ENCODE assay signal across 27 cellular contexts in the genomic region with DNA sequence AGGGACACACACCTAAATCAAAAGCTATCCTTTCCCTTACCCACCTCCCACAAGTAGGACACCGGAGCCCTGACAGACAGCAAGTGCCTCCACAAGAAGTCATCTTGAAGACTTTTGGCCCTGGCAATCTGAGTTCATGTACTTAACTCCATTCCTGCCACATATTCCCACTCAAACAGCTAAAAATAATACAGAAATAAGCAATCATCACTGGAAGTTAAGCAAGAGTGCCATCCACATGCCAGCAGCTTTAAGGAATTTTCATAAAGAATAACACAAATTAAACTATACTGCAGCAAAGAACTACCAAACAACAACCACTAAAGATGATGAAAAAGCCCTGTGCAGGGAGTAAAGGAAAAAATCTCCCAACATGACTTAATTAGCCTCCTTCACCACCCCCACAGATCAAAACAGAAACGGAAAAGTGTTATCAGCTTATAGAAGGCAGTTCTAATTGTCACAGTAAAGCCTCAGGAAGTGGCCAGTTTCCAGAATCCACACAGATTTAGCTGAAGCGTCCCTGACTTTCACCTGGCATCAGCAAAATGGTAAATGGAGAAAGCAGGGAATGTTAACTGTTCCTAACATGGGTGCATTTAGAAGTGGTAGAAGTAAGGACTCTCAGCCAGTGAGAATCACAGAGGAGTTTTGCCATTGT.
"Had no signal": no experiment of that assay in that cellular context is flagged by ENCODE, and none has a peak within 500 bp of the region (broad histone marks: within the 10 kb centered on the region; RNA-seq: fewer than 3 reads in every experiment).

No MANE protein-coding gene starts in this region.

- H3K4me1 ChIP-seq: left ventricle myocardium inferior, lower lobe of right lung, psoas muscle, right lobe of liver, upper lobe of left lung, uterus had no signal

- H3K27me3 Mint-ChIP-seq: naive B cell; stimulated activated memory B cell treated with anti-CD40 and anti-IgM and Interleukin-4, amounts not matched to agents 10 μg/mL and 1 μg/mL and 100 μg/mL, for 72 hours had no signal

- H3K4me3 ChIP-seq: coronary artery, dorsolateral prefrontal cortex, hepatocyte, left ventricle myocardium inferior, lower lobe of right lung, psoas muscle, right lobe of liver, spleen, tibial artery, upper lobe of left lung, uterus had no signal

- H3K27ac Mint-ChIP-seq: naive B cell; stimulated activated memory B cell treated with anti-CD40 and anti-IgM and Interleukin-4, amounts not matched to agents 10 μg/mL and 1 μg/mL and 100 μg/mL, for 72 hours; stimulated activated naive CD8-positive, alpha-beta T cell treated with anti-CD3 and anti-CD28 coated beads, Interleukin-15, Interleukin-2, amounts not matched to agents 100 ng/mL and 50 ng/mL, for 24 hours had no signal

- DNase-seq: dorsolateral prefrontal cortex; effector CD8-positive, alpha-beta T cell; foreskin keratinocyte; head of caudate nucleus; kidney; left cardiac atrium; left ventricle myocardium inferior; lower lobe of right lung; mesendoderm; naive B cell; occipital lobe; psoas muscle; retina; right lobe of liver; spleen; stimulated activated CD4-positive, alpha-beta T cell treated with anti-CD3 and anti-CD28 coated beads, Interleukin-15, amount 100 ng/mL, for 24 hours; stimulated activated CD4-positive, alpha-beta T cell treated with anti-CD3 and anti-CD28 coated beads, Interleukin-1b, Interleukin-23, amount 100 ng/mL, for 48 hours; stimulated activated CD4-positive, alpha-beta T cell treated with anti-CD3 and anti-CD28 coated beads, Interleukin-4, amount 100 ng/mL, for 24 hours; tibial artery; upper lobe of left lung; uterus had no signal

- H3K4me2 ChIP-seq: hepatocyte had no signal

- H3K4me1 Mint-ChIP-seq: naive B cell; stimulated activated memory B cell treated with anti-CD40 and anti-IgM and Interleukin-4, amounts not matched to agents 10 μg/mL and 1 μg/mL and 100 μg/mL, for 72 hours had no signal

- H3K27ac ChIP-seq: coronary artery, dorsolateral prefrontal cortex, foreskin keratinocyte, hepatocyte, left ventricle myocardium inferior, lower lobe of right lung, psoas muscle, right lobe of liver, tibial artery, upper lobe of left lung, uterus had no signal

- H3K36me3 ChIP-seq: left ventricle myocardium inferior, lower lobe of right lung, right lobe of liver, spleen, tibial artery, upper lobe of left lung, uterus had no signal

- H3K9me3 ChIP-seq: right lobe of liver, tibial artery, uterus had no signal

- H2AFZ ChIP-seq: hepatocyte had no signal

- ATAC-seq: esophagus mucosa; foreskin keratinocyte; left cardiac atrium; lower lobe of right lung; psoas muscle; stimulated activated memory B cell treated with anti-CD40 and anti-IgM and Interleukin-4, amounts not matched to agents 10 μg/mL and 1 μg/mL and 100 μg/mL, for 72 hours had no signal

- H3K79me2 ChIP-seq: hepatocyte had no signal

- H3K4me3 Mint-ChIP-seq: naive B cell; nephron; stimulated activated memory B cell treated with anti-CD40 and anti-IgM and Interleukin-4, amounts not matched to agents 10 μg/mL and 1 μg/mL and 100 μg/mL, for 72 hours; stimulated activated naive CD8-positive, alpha-beta T cell treated with anti-CD3 and anti-CD28 coated beads, Interleukin-15, Interleukin-2, amounts not matched to agents 100 ng/mL and 50 ng/mL, for 24 hours had no signal

- H3K27me3 ChIP-seq: dorsolateral prefrontal cortex, foreskin keratinocyte, hepatocyte, right lobe of liver, spleen, tibial artery, upper lobe of left lung, uterus had no signal

- H3K36me3 Mint-ChIP-seq: naive B cell; stimulated activated memory B cell treated with anti-CD40 and anti-IgM and Interleukin-4, amounts not matched to agents 10 μg/mL and 1 μg/mL and 100 μg/mL, for 72 hours had no signal
